ENCODE assay signal across 16 cellular contexts in the genomic region with DNA sequence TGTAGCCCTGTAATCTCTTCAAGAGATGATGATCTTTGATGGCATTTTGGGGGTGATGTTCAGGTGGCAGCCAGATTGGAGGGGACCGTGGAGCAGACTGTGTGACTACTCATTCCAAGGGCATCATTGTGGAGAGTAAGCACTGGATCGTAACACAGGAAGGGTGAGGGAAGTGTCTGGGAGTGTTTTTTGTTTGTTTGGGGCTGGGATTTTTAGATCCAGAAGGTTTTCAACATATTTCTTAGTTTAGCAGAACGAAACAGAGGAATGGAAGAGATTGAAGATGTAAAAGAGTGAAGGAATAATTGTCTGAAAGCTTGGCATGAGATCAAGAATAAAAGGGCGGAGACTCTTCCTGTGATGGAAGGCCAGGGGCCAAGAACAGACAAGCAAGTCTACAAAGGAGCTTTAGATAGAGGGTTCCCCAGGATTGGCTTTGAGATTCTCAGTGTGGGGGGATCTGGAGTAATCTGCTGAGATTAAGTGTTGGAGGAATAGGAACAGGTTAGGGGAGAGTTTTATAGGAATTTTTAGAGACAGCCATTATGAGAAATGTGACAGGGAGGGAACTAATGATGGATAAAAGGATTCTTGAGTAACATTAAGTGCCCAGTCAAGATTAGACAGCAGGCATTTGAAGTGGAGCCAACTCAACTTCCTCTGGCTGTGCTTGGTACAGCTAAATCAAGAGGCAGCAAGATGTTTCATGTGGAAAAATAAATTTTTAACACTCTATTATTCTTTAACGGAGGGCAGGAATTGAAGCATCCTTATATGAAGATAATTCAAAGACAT.
DNase-seq lines count a peak whose midpoint lies in the region; ATAC-seq and TF ChIP-seq lines count a peak whose summit lies in the region.
"Had no signal": no experiment of that assay in that cellular context is flagged by ENCODE, and none has a peak within 500 bp of the region (broad histone marks: within the 10 kb centered on the region; RNA-seq: fewer than 3 reads in every experiment).

No MANE protein-coding gene starts in this region.

- H3K4me1 Mint-ChIP-seq in chondrocyte (ENCODE audit: low read depth) (peaks cover 66% of the 10 kb centered on the region), nephron progenitor cell (no peaks in the 10 kb centered on the region)
- H3K4me1 Mint-ChIP-seq: B cell had no signal

- no peak for ATAC-seq in HG02970 (IDR thresholded peaks at IDR 0.05; ENCODE audit: low FRiP score, unreplicated experiment)

- no peak for TF ChIP-seq CTCF in chondrocyte (IDR thresholded peaks at IDR 0.05)
- no peak for TF ChIP-seq CTCF in nephron progenitor cell (IDR thresholded peaks at IDR 0.05)

- no peak overlapping the region for H3K4me3 Mint-ChIP-seq in chondrocyte (ENCODE audit: unreplicated experiment)
- no peak overlapping the region for H3K4me3 Mint-ChIP-seq in nephron progenitor cell
- H3K4me3 Mint-ChIP-seq: activated naive CD4-positive, alpha-beta T cell treated with anti-CD3 and anti-CD28 coated beads for 36 hours; B cell had no signal

- DNase-seq in AG08395 (ENCODE audit: low spot score) = peak; percentile 27
- DNase-seq in M059J (ENCODE audit: low read depth) = peak; percentile 67
- no peak for DNase-seq in chondrocyte (ENCODE audit: low spot score)
- DNase-seq in nephron progenitor cell = no peak
- no peak for DNase-seq in NK-92 treated with Interleukin-12 subunit alpha and Interleukin-12 subunit beta, amount 100 ng/mL, for 24 hours (lab: John Stamatoyannopoulos, UW)
- DNase-seq in NCI-H1105 treated with DMSO at 0.1 percent for 48 hours (lab: John Stamatoyannopoulos, UW) = no peak
- no peak for DNase-seq in NCI-H1092 treated with DMSO at 0.1 percent for 48 hours (lab: John Stamatoyannopoulos, UW)
- DNase-seq: activated naive CD4-positive, alpha-beta T cell treated with anti-CD3 and anti-CD28 coated beads for 36 hours; DMS79 treated with DMSO at 0.1 percent for 48 hours; esophagus squamous epithelium; NCI-H774; ovary; SIG-M5; transverse colon had no signal

- H3K27ac Mint-ChIP-seq in chondrocyte (ENCODE audit: unreplicated experiment) (peak overlapping the region; percentile 79), nephron progenitor cell (peak overlapping the region; percentile 13)
- H3K27ac Mint-ChIP-seq: activated naive CD4-positive, alpha-beta T cell treated with anti-CD3 and anti-CD28 coated beads for 36 hours; B cell had no signal

- H3K36me3 Mint-ChIP-seq in chondrocyte (ENCODE audit: low read depth) = peaks cover 2% of the 10 kb centered on the region
- peaks cover 13% of the 10 kb centered on the region for H3K36me3 Mint-ChIP-seq in nephron progenitor cell (ENCODE audit: low read depth)

- H3K9me3 Mint-ChIP-seq in chondrocyte (ENCODE audit: low read depth) = no peaks in the 10 kb centered on the region
- H3K9me3 Mint-ChIP-seq in nephron progenitor cell = no peaks in the 10 kb centered on the region
- H3K9me3 Mint-ChIP-seq: activated naive CD4-positive, alpha-beta T cell treated with anti-CD3 and anti-CD28 coated beads for 36 hours had no signal

- H3K27me3 Mint-ChIP-seq in chondrocyte (ENCODE audit: low read depth) (no peaks in the 10 kb centered on the region), nephron progenitor cell (ENCODE audit: low read depth, poor library complexity) (no peaks in the 10 kb centered on the region)
- H3K27me3 Mint-ChIP-seq: B cell had no signal

Comparison
In these comparisons a context has a peak if more than half of its experiments do, and no peak if none do; other contexts are left out.
1. DNase-seq: peak in AG08395 (single experiment) and M059J (single experiment); none in chondrocyte (single experiment), nephron progenitor cell (single experiment), NK-92 treated with Interleukin-12 subunit alpha and Interleukin-12 subunit beta, amount 100 ng/mL, for 24 hours (single experiment), NCI-H1105 treated with DMSO at 0.1 percent for 48 hours (single experiment) and NCI-H1092 treated with DMSO at 0.1 percent for 48 hours (single experiment).